Comparison of ENCODE assay signal across 19 cellular contexts in the genomic region with DNA sequence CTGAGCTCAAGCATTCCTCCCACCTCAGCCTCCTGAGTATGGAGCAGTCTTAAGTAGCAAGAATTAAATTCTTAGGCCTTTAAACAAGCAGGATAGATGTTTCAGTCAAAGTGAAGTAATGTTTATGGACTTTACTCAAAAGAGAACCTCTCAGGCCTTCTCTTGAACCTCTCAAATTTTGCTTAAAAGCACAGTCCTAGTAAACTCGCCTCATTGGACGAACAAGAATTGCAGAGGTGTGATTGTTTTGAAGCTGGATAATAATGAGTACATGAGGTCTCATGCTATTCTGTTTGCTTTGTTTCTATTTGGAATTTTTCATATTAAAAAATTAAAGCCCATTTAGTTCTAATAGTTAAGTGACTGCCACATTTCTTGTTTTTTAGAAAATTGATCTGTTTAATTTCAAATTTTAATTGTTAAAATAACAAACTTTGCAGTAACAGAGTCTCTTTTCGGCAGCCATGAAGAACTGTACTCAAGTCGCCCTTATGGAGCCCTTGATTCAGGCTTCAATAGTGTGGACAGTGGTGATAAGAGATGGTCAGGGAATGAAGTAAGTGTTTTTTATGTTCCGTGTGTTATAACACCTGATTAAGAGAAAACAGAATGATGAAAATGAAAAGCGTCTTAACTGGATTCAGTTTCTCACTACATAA. TPM values are rescaled to one million over a fixed set of nuclear protein-coding genes. Genes with fewer than 3 reads are reported as not detected.
DNase-seq lines count a peak whose midpoint lies in the region; ATAC-seq, FAIRE-seq and TF ChIP-seq lines count a peak whose summit lies in the region.
"Had no signal": no experiment of that assay in that cellular context is flagged by ENCODE, and none has a peak within 500 bp of the region (broad histone marks: within the 10 kb centered on the region; RNA-seq: fewer than 3 reads in every experiment).

No MANE protein-coding gene starts in this region.

- no peak overlapping the region for H3K9ac ChIP-seq in SK-N-MC (ENCODE audit: insufficient read length)
- H3K9ac ChIP-seq in kidney (ENCODE audit: low read length in 2 of 2): no peak overlapping the region
- H3K9ac ChIP-seq: GM23248 had no signal

- TF ChIP-seq CTCF in left lung (IDR thresholded peaks at IDR 0.05) (no peak), kidney (IDR thresholded peaks at IDR 0.05; ENCODE audit: borderline replicate concordance, extremely low read depth, insufficient read depth) (no peak)

- no peak overlapping the region for H3K4me3 ChIP-seq in SK-N-MC
- no peak overlapping the region for H3K4me3 ChIP-seq in left lung
- no peak overlapping the region for H3K4me3 ChIP-seq in kidney (ENCODE audit: low read length in 2 of 2)
- H3K4me3 ChIP-seq: A549, GM23248 had no signal

- no peaks in the 10 kb centered on the region for H3K9me3 Mint-ChIP-seq in activated T-cell treated with anti-CD3 and anti-CD28 coated beads, Interleukin-2, amount 50 U/mL, for 24 hours
- H3K9me3 Mint-ChIP-seq in activated T-cell treated with anti-CD3 and anti-CD28 coated beads, Interleukin-2, amount 50 U/mL, for 4 hours: no peaks in the 10 kb centered on the region
- H3K9me3 Mint-ChIP-seq in stimulated activated naive B cell treated with anti-CD40 and anti-IgM and Interleukin-4, amounts not matched to agents 10 μg/mL and 1 μg/mL and 100 μg/mL, for 72 hours: no peaks in the 10 kb centered on the region
- H3K9me3 Mint-ChIP-seq: CD4-positive, alpha-beta T cell had no signal

- H3K4me1 Mint-ChIP-seq in activated T-cell treated with anti-CD3 and anti-CD28 coated beads, Interleukin-2, amount 50 U/mL, for 24 hours (ENCODE audit: low read depth): peaks cover 8% of the 10 kb centered on the region
- peaks cover 4% of the 10 kb centered on the region for H3K4me1 Mint-ChIP-seq in activated T-cell treated with anti-CD3 and anti-CD28 coated beads, Interleukin-2, amount 50 U/mL, for 4 hours (ENCODE audit: low read depth)
- peaks cover 5 to 20% of the 10 kb centered on the region in 2 donors for H3K4me1 Mint-ChIP-seq in stimulated activated naive B cell treated with anti-CD40 and anti-IgM and Interleukin-4, amounts not matched to agents 10 μg/mL and 1 μg/mL and 100 μg/mL, for 72 hours

- H3K27me3 ChIP-seq in left lung: no peaks in the 10 kb centered on the region

- no peaks in the 10 kb centered on the region for H3K27me3 Mint-ChIP-seq in activated T-cell treated with anti-CD3 and anti-CD28 coated beads, Interleukin-2, amount 50 U/mL, for 24 hours
- no peaks in the 10 kb centered on the region for H3K27me3 Mint-ChIP-seq in activated T-cell treated with anti-CD3 and anti-CD28 coated beads, Interleukin-2, amount 50 U/mL, for 4 hours (ENCODE audit: low read depth)
- H3K27me3 Mint-ChIP-seq in stimulated activated naive B cell treated with anti-CD40 and anti-IgM and Interleukin-4, amounts not matched to agents 10 μg/mL and 1 μg/mL and 100 μg/mL, for 72 hours: no peaks in the 10 kb centered on the region
- H3K27me3 Mint-ChIP-seq: CD4-positive, alpha-beta T cell had no signal

- no peaks in the 10 kb centered on the region for H3K4me1 ChIP-seq in left lung
- H3K4me1 ChIP-seq in kidney (ENCODE audit: control insufficient read depth in 1 of 2, insufficient read depth in 1 of 2, low read depth in 1 of 2, low read length in 2 of 2): no peaks in the 10 kb centered on the region
- H3K4me1 ChIP-seq: A549, Caco-2 had no signal

- no peak overlapping the region for H3K4me3 Mint-ChIP-seq in activated T-cell treated with anti-CD3 and anti-CD28 coated beads, Interleukin-2, amount 50 U/mL, for 24 hours
- H3K4me3 Mint-ChIP-seq in activated T-cell treated with anti-CD3 and anti-CD28 coated beads, Interleukin-2, amount 50 U/mL, for 4 hours: no peak overlapping the region
- H3K4me3 Mint-ChIP-seq in stimulated activated naive B cell treated with anti-CD40 and anti-IgM and Interleukin-4, amounts not matched to agents 10 μg/mL and 1 μg/mL and 100 μg/mL, for 72 hours: no peak overlapping the region
- H3K4me3 Mint-ChIP-seq: CD4-positive, alpha-beta T cell had no signal

- peaks cover 74% of the 10 kb centered on the region for H3K36me3 ChIP-seq in SK-N-MC (ENCODE audit: insufficient read depth, low read length)
- H3K36me3 ChIP-seq in left lung: peaks cover 0 to 81% of the 10 kb centered on the region in 2 donors
- peaks cover 19 to 39% of the 10 kb centered on the region in 2 donors for H3K36me3 ChIP-seq in kidney (ENCODE audit: control insufficient read depth in 1 of 2, insufficient read depth in 2 of 2, low read length in 2 of 2)

- ATAC-seq in activated T-cell treated with anti-CD3 and anti-CD28 coated beads, Interleukin-2, amount 50 U/mL, for 4 hours: no peak
- ATAC-seq in left lung (peak; percentile 84), GM19455 (IDR thresholded peaks at IDR 0.05; ENCODE audit: unreplicated experiment) (no peak), GM18517 (IDR thresholded peaks at IDR 0.05; ENCODE audit: unreplicated experiment) (no peak)
- no peak for ATAC-seq in stimulated activated naive B cell treated with anti-CD40 and anti-IgM and Interleukin-4, amounts not matched to agents 10 μg/mL and 1 μg/mL and 100 μg/mL, for 72 hours (replicated peaks)
- ATAC-seq: A549 had no signal

- no peak for DNase-seq in activated T-cell treated with anti-CD3 and anti-CD28 coated beads, Interleukin-2, amount 50 U/mL, for 24 hours
- no peak for DNase-seq in activated T-cell treated with anti-CD3 and anti-CD28 coated beads, Interleukin-2, amount 50 U/mL, for 4 hours
- DNase-seq in SK-N-MC (ENCODE audit: low read depth, low spot score) (no peak), left lung (no peak), kidney (no peak)
- DNase-seq in stimulated activated naive B cell treated with anti-CD40 and anti-IgM and Interleukin-4, amounts not matched to agents 10 μg/mL and 1 μg/mL and 100 μg/mL, for 72 hours: no peak
- DNase-seq: AML-193; Caco-2; CD4-positive, alpha-beta T cell; GDM1; GM23248; HCEC 1CT had no signal

- H3K27ac Mint-ChIP-seq in activated T-cell treated with anti-CD3 and anti-CD28 coated beads, Interleukin-2, amount 50 U/mL, for 24 hours: peak overlapping the region; percentile 1
- peak overlapping the region; percentile 76 for H3K27ac Mint-ChIP-seq in stimulated activated naive B cell treated with anti-CD40 and anti-IgM and Interleukin-4, amounts not matched to agents 10 μg/mL and 1 μg/mL and 100 μg/mL, for 72 hours
- H3K27ac Mint-ChIP-seq: CD4-positive, alpha-beta T cell had no signal

- peaks cover 73% of the 10 kb centered on the region for H3K36me3 Mint-ChIP-seq in activated T-cell treated with anti-CD3 and anti-CD28 coated beads, Interleukin-2, amount 50 U/mL, for 24 hours (ENCODE audit: low read depth)
- H3K36me3 Mint-ChIP-seq in activated T-cell treated with anti-CD3 and anti-CD28 coated beads, Interleukin-2, amount 50 U/mL, for 4 hours (ENCODE audit: insufficient read depth): peaks cover 35% of the 10 kb centered on the region
- peaks cover 27 to 45% of the 10 kb centered on the region in 2 donors for H3K36me3 Mint-ChIP-seq in stimulated activated naive B cell treated with anti-CD40 and anti-IgM and Interleukin-4, amounts not matched to agents 10 μg/mL and 1 μg/mL and 100 μg/mL, for 72 hours

- no peaks in the 10 kb centered on the region for H3K9me3 ChIP-seq in SK-N-MC (ENCODE audit: low read depth, low read length)
- no peaks in the 10 kb centered on the region for H3K9me3 ChIP-seq in left lung
- H3K9me3 ChIP-seq in kidney (ENCODE audit: control insufficient read depth in 1 of 2, low read length in 2 of 2): no peaks in the 10 kb centered on the region
- H3K9me3 ChIP-seq: A549, Caco-2 had no signal

- no peak for FAIRE-seq in kidney (lab: Jason Lieb, UNC)
- FAIRE-seq: A549, D721Med had no signal

- intact Hi-C loops in left lung (cut with DNase I) (no loop called here), kidney (cut with DNase I) (no loop called here)

- H3K27ac ChIP-seq in SK-N-MC: peak overlapping the region; percentile 4; the same call in 1 of the 2 replicates
- peak overlapping the region in 1 of 2 donors; percentile 30 for H3K27ac ChIP-seq in left lung
- no peak overlapping the region for H3K27ac ChIP-seq in kidney (ENCODE audit: low read depth in 2 of 2, low read length in 2 of 2)
- H3K27ac ChIP-seq: 22Rv1, A549, C4-2B, GM23248, HL-60 had no signal

RNA-seq across cellular contexts. Expression of gene LRCH3, which starts 39.4 kb away (rescaled TPM):
- 10 to 100 TPM; 33.7 to 43.9 (median 38.5) TPM for total RNA-seq in activated T-cell treated with anti-CD3 and anti-CD28 coated beads, Interleukin-2, amount 50 U/mL, for 4 hours
- total RNA-seq in left lung (10 to 100 TPM; 36.8 to 40.1 TPM), kidney (52.0 TPM)
- polyA plus RNA-seq in kidney (ENCODE audit: insufficient read depth, low read depth, low replicate concordance): 11.6 TPM
